13 cellular contexts compared by ENCODE assay signal in the genomic region with DNA sequence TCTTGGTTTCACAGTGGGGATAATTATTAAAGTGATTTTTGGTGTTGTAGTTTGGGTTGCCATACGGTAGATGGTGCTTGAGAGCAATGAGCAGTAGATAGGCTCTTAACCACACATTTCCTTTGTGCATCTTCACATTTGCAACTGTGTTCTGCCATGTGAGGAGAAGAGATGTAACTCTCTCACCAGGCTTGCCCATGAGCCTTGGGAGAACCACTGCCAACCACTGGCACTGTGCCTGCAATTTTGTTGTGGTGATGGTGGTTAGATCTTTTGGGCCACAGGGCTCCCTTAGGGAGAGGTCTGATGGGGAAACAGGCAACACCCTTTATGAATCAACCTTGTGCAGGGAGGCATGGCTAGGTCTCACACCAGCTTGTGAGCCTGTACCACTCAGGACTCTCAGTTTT.
DNase-seq lines count a peak whose midpoint lies in the region; ATAC-seq and TF ChIP-seq lines count a peak whose summit lies in the region.
"Had no signal": no experiment of that assay in that cellular context is flagged by ENCODE, and none has a peak within 500 bp of the region (broad histone marks: within the 10 kb centered on the region; RNA-seq: fewer than 3 reads in every experiment).

No MANE protein-coding gene starts in this region.

- H3K36me3 ChIP-seq in breast epithelium (no peaks in the 10 kb centered on the region), left ventricle myocardium inferior (peaks cover 45% of the 10 kb centered on the region)
- H3K36me3 ChIP-seq: neutrophil had no signal

- no peaks in the 10 kb centered on the region for H3K4me1 ChIP-seq in breast epithelium
- H3K4me1 ChIP-seq in left ventricle myocardium inferior: no peaks in the 10 kb centered on the region
- H3K4me1 ChIP-seq: heart left ventricle had no signal

- H3K9me3 Mint-ChIP-seq in MCF 10A (ENCODE audit: unreplicated experiment): peaks cover 14% of the 10 kb centered on the region
- H3K9me3 Mint-ChIP-seq in activated CD4-positive, alpha-beta memory T cell treated with anti-CD3 and anti-CD28 coated beads for 36 hours: peaks cover 50% of the 10 kb centered on the region
- peaks cover 28% of the 10 kb centered on the region for H3K9me3 Mint-ChIP-seq in stimulated activated memory B cell treated with anti-CD40 and anti-IgM and Interleukin-4, amounts not matched to agents 10 μg/mL and 1 μg/mL and 100 μg/mL, for 72 hours

- no peaks in the 10 kb centered on the region for H3K27me3 ChIP-seq in breast epithelium
- no peaks in the 10 kb centered on the region for H3K27me3 ChIP-seq in left ventricle myocardium inferior (ENCODE audit: low read depth)
- H3K27me3 ChIP-seq: heart left ventricle, neutrophil had no signal

- DNase-seq in MCF 10A (ENCODE audit: unreplicated experiment) (peak; percentile 22), breast epithelium (ENCODE audit: low spot score in 2 of 2) (no peak), left ventricle myocardium inferior (no peak), pons (ENCODE audit: low spot score) (no peak)
- DNase-seq in activated CD4-positive, alpha-beta memory T cell treated with anti-CD3 and anti-CD28 coated beads for 36 hours: peak; percentile 12
- DNase-seq: activated CD4-positive, alpha-beta T cell treated with anti-CD3 and anti-CD28 coated beads for 1 hour; anterior cingulate cortex; heart left ventricle; NK-92 treated with Interleukin-12 subunit alpha and Interleukin-12 subunit beta, amount 100 ng/mL, for 24 hours had no signal

- H3K9me3 ChIP-seq in breast epithelium: peaks cover 12 to 60% of the 10 kb centered on the region in 2 donors
- H3K9me3 ChIP-seq in left ventricle myocardium inferior (replicated peaks): peaks cover 65% of the 10 kb centered on the region
- H3K9me3 ChIP-seq: neutrophil had no signal

- intact Hi-C loops in MCF 10A (cut with micrococcal nuclease) (loop anchor here (5.0 kb wide), 1 partner anchor 357 kb away; no protein-coding TSS in a partner anchor), breast epithelium (cut with DNase I; ENCODE audit: low total_unique reads) (no loop called here), left ventricle myocardium inferior (cut with micrococcal nuclease) (no loop called here)
- intact Hi-C loops in activated CD4-positive, alpha-beta memory T cell treated with anti-CD3 and anti-CD28 coated beads for 36 hours (cut with micrococcal nuclease): no loop called here

- BruUV-seq in MCF 10A (replicated peaks; lab: Mats Ljungman, UMichigan): no TSS peak

- H3K4me1 Mint-ChIP-seq in MCF 10A (ENCODE audit: insufficient read depth, unreplicated experiment): no peaks in the 10 kb centered on the region
- H3K4me1 Mint-ChIP-seq in activated CD4-positive, alpha-beta memory T cell treated with anti-CD3 and anti-CD28 coated beads for 36 hours (ENCODE audit: low read depth): peaks cover 10% of the 10 kb centered on the region
- peaks cover 13% of the 10 kb centered on the region for H3K4me1 Mint-ChIP-seq in stimulated activated memory B cell treated with anti-CD40 and anti-IgM and Interleukin-4, amounts not matched to agents 10 μg/mL and 1 μg/mL and 100 μg/mL, for 72 hours

- CTCF ChIA-PET in MCF 10A (lab: Yijun Ruan, JAX): interaction anchor here (0.6 kb wide), 1 partner anchor 1381 kb away, joined by 3 read pairs; no protein-coding TSS in a partner anchor
- CTCF ChIA-PET in activated CD4-positive, alpha-beta memory T cell treated with anti-CD3 and anti-CD28 coated beads for 36 hours (lab: Charles Lee): no interaction called here

- POLR2A ChIA-PET in MCF 10A (lab: Yijun Ruan, JAX): no interaction called here
- POLR2A ChIA-PET in activated CD4-positive, alpha-beta memory T cell treated with anti-CD3 and anti-CD28 coated beads for 36 hours (lab: Charles Lee): no interaction called here

- no peak overlapping the region for H3K4me3 Mint-ChIP-seq in MCF 10A (ENCODE audit: unreplicated experiment)
- no peak overlapping the region for H3K4me3 Mint-ChIP-seq in activated CD4-positive, alpha-beta memory T cell treated with anti-CD3 and anti-CD28 coated beads for 36 hours
- no peak overlapping the region for H3K4me3 Mint-ChIP-seq in stimulated activated memory B cell treated with anti-CD40 and anti-IgM and Interleukin-4, amounts not matched to agents 10 μg/mL and 1 μg/mL and 100 μg/mL, for 72 hours

- H3K27ac Mint-ChIP-seq in MCF 10A (ENCODE audit: low read depth, unreplicated experiment): no peak overlapping the region
- no peak overlapping the region for H3K27ac Mint-ChIP-seq in activated CD4-positive, alpha-beta memory T cell treated with anti-CD3 and anti-CD28 coated beads for 36 hours
- no peak overlapping the region for H3K27ac Mint-ChIP-seq in stimulated activated memory B cell treated with anti-CD40 and anti-IgM and Interleukin-4, amounts not matched to agents 10 μg/mL and 1 μg/mL and 100 μg/mL, for 72 hours

- TF ChIP-seq CTCF in MCF 10A (IDR thresholded peaks at IDR 0.05; ENCODE audit: unreplicated experiment) (no peak), breast epithelium (IDR thresholded peaks at IDR 0.05) (no peak), left ventricle myocardium inferior (IDR thresholded peaks at IDR 0.05; ENCODE audit: borderline replicate concordance) (no peak)

- H3K27me3 Mint-ChIP-seq in MCF 10A (ENCODE audit: insufficient read depth, unreplicated experiment): no peaks in the 10 kb centered on the region
- H3K27me3 Mint-ChIP-seq in activated CD4-positive, alpha-beta memory T cell treated with anti-CD3 and anti-CD28 coated beads for 36 hours: no peaks in the 10 kb centered on the region
- no peaks in the 10 kb centered on the region for H3K27me3 Mint-ChIP-seq in stimulated activated memory B cell treated with anti-CD40 and anti-IgM and Interleukin-4, amounts not matched to agents 10 μg/mL and 1 μg/mL and 100 μg/mL, for 72 hours

- no peak overlapping the region for H3K4me3 ChIP-seq in breast epithelium
- H3K4me3 ChIP-seq in left ventricle myocardium inferior: no peak overlapping the region
- H3K4me3 ChIP-seq: heart left ventricle had no signal

- H3K27ac ChIP-seq in breast epithelium: no peak overlapping the region
- H3K27ac ChIP-seq in left ventricle myocardium inferior (replicated peaks): no peak overlapping the region
- H3K27ac ChIP-seq: heart left ventricle, neutrophil had no signal

- H3K36me3 Mint-ChIP-seq in MCF 10A (ENCODE audit: insufficient read depth, unreplicated experiment): peaks cover 1% of the 10 kb centered on the region
- H3K36me3 Mint-ChIP-seq in activated CD4-positive, alpha-beta memory T cell treated with anti-CD3 and anti-CD28 coated beads for 36 hours: peaks cover 39% of the 10 kb centered on the region
- H3K36me3 Mint-ChIP-seq in stimulated activated memory B cell treated with anti-CD40 and anti-IgM and Interleukin-4, amounts not matched to agents 10 μg/mL and 1 μg/mL and 100 μg/mL, for 72 hours: peaks cover 78% of the 10 kb centered on the region

- TF ChIP-seq POLR2A in breast epithelium (IDR thresholded peaks at IDR 0.05): no peak

- peak; percentile 79 for ATAC-seq in HG03060 (IDR thresholded peaks at IDR 0.05; ENCODE audit: low read depth, unreplicated experiment)
- peak; percentile 90 for ATAC-seq in stimulated activated memory B cell treated with anti-CD40 and anti-IgM and Interleukin-4, amounts not matched to agents 10 μg/mL and 1 μg/mL and 100 μg/mL, for 72 hours
- ATAC-seq in GM19463 (IDR thresholded peaks at IDR 0.05; ENCODE audit: unreplicated experiment): no peak
- ATAC-seq: heart left ventricle had no signal

Comparison
In these comparisons a context has a peak if more than half of its experiments do, and no peak if none do; other contexts are left out.
1. DNase-seq: peak in MCF 10A (single experiment) and activated CD4-positive, alpha-beta memory T cell treated with anti-CD3 and anti-CD28 coated beads for 36 hours (single experiment); none in breast epithelium (0 of 2), left ventricle myocardium inferior (single experiment) and pons (single experiment).